Comparison of ENCODE assay signal across 8 cellular contexts in genomic region chr2:172084734-172085459, GRCh38. TPM values are rescaled to one million over a fixed set of nuclear protein-coding genes. Genes with fewer than 3 reads are reported as not detected.
DNase-seq lines count a peak whose midpoint lies in the region; ATAC-seq, FAIRE-seq and TF ChIP-seq lines count a peak whose summit lies in the region.

No MANE protein-coding gene starts in this region.

- ATAC-seq in GM19455 (IDR thresholded peaks at IDR 0.05; ENCODE audit: unreplicated experiment) (peak; percentile 83), HG03469 (IDR thresholded peaks at IDR 0.05; ENCODE audit: unreplicated experiment) (peak; percentile 81)
- ATAC-seq in naive thymus-derived CD8-positive, alpha-beta T cell = peak; percentile 37 to 44

- H3K4me3 ChIP-seq in fibroblast of pulmonary artery (replicated peaks; ENCODE audit: low read depth, low read length) = peak overlapping the region; percentile 53

- DNase-seq in DMS79 treated with DMSO at 0.1 percent for 48 hours (lab: John Stamatoyannopoulos, UW) (peak; percentile 90), NCI-H748 (lab: John Stamatoyannopoulos, UW; ENCODE audit: unreplicated experiment) (peak; percentile 98), fibroblast of pulmonary artery (ENCODE audit: low read depth) (peak; percentile 94), urothelium cell line (ENCODE audit: low spot score) (no peak)
- peak; percentile 51 for DNase-seq in activated T-cell treated with anti-CD3 and anti-CD28 coated beads, Interleukin-2, amount 50 U/mL, for 1 hour
- peak in 4 of 10 donors; percentile 33 to 53 (median 42) for DNase-seq in naive thymus-derived CD8-positive, alpha-beta T cell

- peak overlapping the region; percentile 63 to 84 (median 78) for H3K4me3 Mint-ChIP-seq in naive thymus-derived CD8-positive, alpha-beta T cell

- H3K4me1 Mint-ChIP-seq in naive thymus-derived CD8-positive, alpha-beta T cell = peaks cover 21 to 64% (median 51%) of the 10 kb centered on the region in 4 donors

- no peak for TF ChIP-seq CTCF in fibroblast of pulmonary artery (IDR thresholded peaks at IDR 0.05; ENCODE audit: low read length, missing control alignments)

- H3K9me3 Mint-ChIP-seq in naive thymus-derived CD8-positive, alpha-beta T cell = peaks cover 0 to 37% (median 9%) of the 10 kb centered on the region in 9 donors

- peaks cover 7 to 20% (median 18%) of the 10 kb centered on the region in 3 donors for H3K36me3 Mint-ChIP-seq in naive thymus-derived CD8-positive, alpha-beta T cell

- H3K27me3 Mint-ChIP-seq in naive thymus-derived CD8-positive, alpha-beta T cell = peaks cover 58 to 98% (median 73%) of the 10 kb centered on the region in 5 donors

- peak overlapping the region in 4 of 10 donors; percentile 48 to 91 (median 74) for H3K27ac Mint-ChIP-seq in naive thymus-derived CD8-positive, alpha-beta T cell

- FAIRE-seq in urothelium cell line (lab: Jason Lieb, UNC) = no peak

- POLR2A ChIA-PET in naive thymus-derived CD8-positive, alpha-beta T cell (lab: Charles Lee) = interaction anchor here (0.6 to 1.6 kb wide), 4 partner anchors 11 to 485 kb away, joined by 3 to 6 read pairs (median 4); no protein-coding TSS in a partner anchor

RNA-seq across cellular contexts. Expression of gene DLX1, which starts 0.4 kb away (rescaled TPM):
- not detected for total RNA-seq in naive thymus-derived CD8-positive, alpha-beta T cell
- polyA plus RNA-seq in naive thymus-derived CD8-positive, alpha-beta T cell = not detected

RNA-seq across cellular contexts. Expression of gene DLX2, which starts 17.8 kb away (rescaled TPM):
- not detected for total RNA-seq in naive thymus-derived CD8-positive, alpha-beta T cell
- not detected for polyA plus RNA-seq in naive thymus-derived CD8-positive, alpha-beta T cell
